Comparison of ENCODE assay signal across 8 cellular contexts in the genomic region with DNA sequence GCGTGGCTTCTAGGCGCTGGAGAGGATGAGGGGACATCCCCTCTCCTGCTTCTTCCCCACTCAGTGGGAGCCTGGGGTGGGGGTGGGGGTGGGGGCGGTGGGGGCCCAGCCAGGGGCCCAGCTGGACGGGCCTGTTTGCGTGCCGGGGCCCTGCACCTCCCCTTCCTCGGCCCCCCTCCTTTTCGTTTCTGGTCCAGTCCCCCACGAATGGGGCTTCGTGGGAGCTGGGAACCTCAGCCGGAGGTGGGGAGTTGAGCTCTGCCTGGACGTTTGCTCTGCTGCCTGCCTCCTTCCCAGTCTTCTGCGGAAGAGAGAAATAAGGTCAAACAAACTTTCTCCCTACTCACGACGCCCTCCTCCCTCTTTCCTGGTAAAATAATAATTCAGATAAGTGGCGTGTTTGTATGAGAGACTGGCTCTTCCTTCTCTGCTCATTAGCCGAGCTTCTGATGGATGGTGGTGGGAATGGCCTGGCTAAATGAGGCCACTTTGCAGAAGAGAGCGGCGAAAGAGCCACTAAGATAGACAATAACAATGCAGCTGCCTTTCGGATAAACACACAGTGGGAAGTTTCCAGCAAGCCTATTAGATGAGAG. TPM values are rescaled to one million over a fixed set of nuclear protein-coding genes. Genes with fewer than 3 reads are reported as not detected.
DNase-seq lines count a peak whose midpoint lies in the region; ATAC-seq lines count a peak whose summit lies in the region.

No MANE protein-coding gene starts in this region.

- H3K9me3 Mint-ChIP-seq in stimulated activated naive B cell treated with anti-CD40 and anti-IgM and Interleukin-4, amounts not matched to agents 10 μg/mL and 1 μg/mL and 100 μg/mL, for 72 hours: no peaks in the 10 kb centered on the region

- H3K27me3 ChIP-seq in SJCRH30: no peaks in the 10 kb centered on the region

- peak overlapping the region; percentile 95 for H3K27ac Mint-ChIP-seq in stimulated activated naive B cell treated with anti-CD40 and anti-IgM and Interleukin-4, amounts not matched to agents 10 μg/mL and 1 μg/mL and 100 μg/mL, for 72 hours

- DNase-seq in NCI-H1092 treated with DMSO at 0.1 percent for 48 hours (lab: John Stamatoyannopoulos, UW) (peak; percentile 23), NCI-H1092 (lab: John Stamatoyannopoulos, UW) (no peak), SJCRH30 (peak; percentile 42 to 60), left lobe of liver (ENCODE audit: low spot score) (no peak), OCI-M2 (lab: John Stamatoyannopoulos, UW; ENCODE audit: unreplicated experiment) (no peak)
- DNase-seq in stimulated activated naive B cell treated with anti-CD40 and anti-IgM and Interleukin-4, amounts not matched to agents 10 μg/mL and 1 μg/mL and 100 μg/mL, for 72 hours: no peak

- H3K36me3 Mint-ChIP-seq in stimulated activated naive B cell treated with anti-CD40 and anti-IgM and Interleukin-4, amounts not matched to agents 10 μg/mL and 1 μg/mL and 100 μg/mL, for 72 hours: peaks cover 4 to 7% of the 10 kb centered on the region in 2 donors

- peak; percentile 9 for ATAC-seq in HG03354 (IDR thresholded peaks at IDR 0.05; ENCODE audit: poor library complexity, severe bottlenecking, unreplicated experiment)
- ATAC-seq in left lobe of liver: peak; percentile 63
- ATAC-seq in stimulated activated naive B cell treated with anti-CD40 and anti-IgM and Interleukin-4, amounts not matched to agents 10 μg/mL and 1 μg/mL and 100 μg/mL, for 72 hours (replicated peaks): peak; percentile 28 to 33

- H3K4me1 Mint-ChIP-seq in stimulated activated naive B cell treated with anti-CD40 and anti-IgM and Interleukin-4, amounts not matched to agents 10 μg/mL and 1 μg/mL and 100 μg/mL, for 72 hours: peaks cover 13 to 30% of the 10 kb centered on the region in 2 donors

- H3K27ac ChIP-seq in SJCRH30 (peak overlapping the region; percentile 34; the same call in 1 of the 2 replicates), cingulate gyrus (ENCODE audit: low read depth, low read length) (peak overlapping the region; percentile 54)

- peak overlapping the region; percentile 87 to 95 for H3K4me3 Mint-ChIP-seq in stimulated activated naive B cell treated with anti-CD40 and anti-IgM and Interleukin-4, amounts not matched to agents 10 μg/mL and 1 μg/mL and 100 μg/mL, for 72 hours

- peaks cover 22% of the 10 kb centered on the region for H3K4me1 ChIP-seq in SJCRH30

- H3K27me3 Mint-ChIP-seq in stimulated activated naive B cell treated with anti-CD40 and anti-IgM and Interleukin-4, amounts not matched to agents 10 μg/mL and 1 μg/mL and 100 μg/mL, for 72 hours: no peaks in the 10 kb centered on the region

- peaks cover 19% of the 10 kb centered on the region for H3K36me3 ChIP-seq in SJCRH30

- no peaks in the 10 kb centered on the region for H3K9me3 ChIP-seq in SJCRH30 (replicated peaks)

- H3K4me3 ChIP-seq in SJCRH30: peak overlapping the region; percentile 85

RNA-seq across cellular contexts. Expression of a gene that starts 0.8 kb away (rescaled TPM):
- total RNA-seq in SJCRH30 (2014; rRNA removed; shearing (Covaris generic)): 57.5 and 61.8 TPM in 2 replicates
- total RNA-seq in left lobe of liver: 6.7 TPM

Comparison
In these comparisons a context has a peak if more than half of its experiments do, and no peak if none do; other contexts are left out.
1. DNase-seq: peak in NCI-H1092 treated with DMSO at 0.1 percent for 48 hours (single experiment) and SJCRH30 (2 of 2); none in NCI-H1092 (single experiment), left lobe of liver (single experiment), stimulated activated naive B cell treated with anti-CD40 and anti-IgM and Interleukin-4, amounts not matched to agents 10 μg/mL and 1 μg/mL and 100 μg/mL, for 72 hours (single experiment) and OCI-M2 (single experiment).
2. ATAC-seq: peak in every context shown above with its lines; median percentile 63 in left lobe of liver; 30 in stimulated activated naive B cell treated with anti-CD40 and anti-IgM and Interleukin-4, amounts not matched to agents 10 μg/mL and 1 μg/mL and 100 μg/mL, for 72 hours; 9 in HG03354.